ENCODE assay signal across 1 cellular context in the genomic region with DNA sequence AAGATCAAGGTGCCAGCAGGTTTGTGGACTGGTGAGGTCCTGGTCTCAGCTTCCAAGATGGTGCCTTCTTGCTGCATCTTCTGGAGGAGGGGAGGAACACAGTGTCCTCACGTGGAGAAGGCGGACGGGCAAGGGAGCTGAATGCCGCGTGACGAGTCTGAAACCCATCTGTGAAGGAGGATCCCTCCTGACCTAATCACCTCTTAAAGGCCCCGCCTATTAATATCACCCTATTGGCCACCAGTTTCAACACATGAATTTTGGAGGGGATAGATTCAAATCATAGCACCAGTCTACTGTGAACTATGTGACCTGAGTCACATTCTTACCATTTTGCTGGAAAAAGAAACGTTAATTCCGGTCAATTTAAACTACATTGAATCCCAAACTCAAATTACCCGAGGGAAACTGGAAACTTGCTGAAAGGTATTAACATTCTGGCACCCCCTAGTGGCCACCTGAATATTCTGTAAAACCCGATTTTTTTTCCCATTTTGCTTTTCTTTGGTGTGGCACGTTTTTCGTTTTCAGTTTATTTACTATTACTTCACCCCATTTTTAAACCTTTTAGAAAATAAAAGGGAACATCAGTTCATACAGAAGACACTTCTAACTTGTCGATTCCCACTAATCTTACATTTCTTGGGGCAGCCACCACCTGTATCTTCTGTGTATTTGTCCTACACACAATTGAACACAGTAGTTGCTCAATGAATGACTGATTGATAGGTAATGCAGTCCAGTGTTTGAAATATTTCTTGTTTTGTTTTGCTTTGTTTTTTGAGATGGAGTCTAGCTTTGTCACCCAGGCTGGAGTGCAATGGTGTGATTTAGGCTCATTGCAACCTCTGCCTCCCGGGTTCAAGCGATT.
TF ChIP-seq lines count a peak whose summit lies in the region.

No MANE protein-coding gene starts in this region.

TF ChIP-seq in HepG2, 621 proteins besides CTCF, POLR2A, EP300 and RAD21 (continued from another document and continues in another):
- TF ChIP-seq ZNF570 (CRISPR knock-in tag; IDR thresholded peaks at IDR 0.05; ENCODE audit: borderline replicate concordance) (no peak), ZNF674 (CRISPR knock-in tag; IDR thresholded peaks at IDR 0.05; ENCODE audit: low read depth) (no peak), HNF4G (IDR thresholded peaks at IDR 0.05; ENCODE audit: borderline replicate concordance, low read depth, low read length) (no peak), HNF4G (CRISPR knock-in tag; IDR thresholded peaks at IDR 0.05; ENCODE audit: borderline replicate concordance, low read depth) (0 out of 2 replicates have a peak, but pooled peaks have one; percentile 32), TOPORS (CRISPR knock-in tag; IDR thresholded peaks at IDR 0.05) (0 out of 2 replicates have a peak, but pooled peaks have one; percentile 37), MXD1 (CRISPR knock-in tag; IDR thresholded peaks at IDR 0.05) (no peak), GATA4 (IDR thresholded peaks at IDR 0.05; ENCODE audit: borderline replicate concordance, low read depth) (no peak), NR2F6 (IDR thresholded peaks at IDR 0.05) (peak; percentile 40; the same call in 1 of the 2 replicates), NR2F6 (CRISPR knock-in tag; IDR thresholded peaks at IDR 0.05) (no peak; the same call in 1 of the 2 replicates), KLF16 (CRISPR knock-in tag; IDR thresholded peaks at IDR 0.05) (peak in 1 of 2 experiments; percentile 37; a peak in 1 of 4 replicates), CHD2 (IDR thresholded peaks at IDR 0.05; ENCODE audit: low read depth, low read length) (no peak), ZNF329 (CRISPR knock-in tag; IDR thresholded peaks at IDR 0.05; ENCODE audit: low read depth) (no peak), SETDB1 (CRISPR knock-in tag; IDR thresholded peaks at IDR 0.05; ENCODE audit: borderline replicate concordance) (no peak), TRIM24 (CRISPR knock-in tag; IDR thresholded peaks at IDR 0.05) (no peak), SALL1 (CRISPR knock-in tag; IDR thresholded peaks at IDR 0.05) (no peak), MIER3 (CRISPR knock-in tag; IDR thresholded peaks at IDR 0.05; ENCODE audit: borderline replicate concordance) (no peak), ATRX (CRISPR knock-in tag; IDR thresholded peaks at IDR 0.05; ENCODE audit: borderline replicate concordance) (no peak), ZNF234 (CRISPR knock-in tag; conservative IDR thresholded peaks at IDR 0.05) (no peak), NR2C2 (CRISPR knock-in tag; IDR thresholded peaks at IDR 0.05; ENCODE audit: borderline replicate concordance) (no peak), AGO1 (IDR thresholded peaks at IDR 0.05; ENCODE audit: low read depth, low read length, poor library complexity, severe bottlenecking) (no peak), TAF15 (IDR thresholded peaks at IDR 0.05; ENCODE audit: low read depth, low read length, poor library complexity, severe bottlenecking) (no peak), GMEB1 (CRISPR knock-in tag; IDR thresholded peaks at IDR 0.05; ENCODE audit: borderline replicate concordance) (0 out of 2 replicates have a peak, but pooled peaks have one; percentile 43), ZNF441 (CRISPR knock-in tag; IDR thresholded peaks at IDR 0.05; ENCODE audit: borderline replicate concordance) (no peak), ZNF12 (CRISPR knock-in tag; IDR thresholded peaks at IDR 0.05) (no peak), ARID5B (CRISPR knock-in tag; IDR thresholded peaks at IDR 0.05) (0 out of 2 replicates have a peak, but pooled peaks have one; percentile 7), ZNF431 (CRISPR knock-in tag; IDR thresholded peaks at IDR 0.05; ENCODE audit: borderline replicate concordance, low read depth) (no peak), PHF5A (CRISPR knock-in tag; IDR thresholded peaks at IDR 0.05; ENCODE audit: low read depth, unreplicated experiment) (no peak), ERF (CRISPR knock-in tag; IDR thresholded peaks at IDR 0.05) (0 out of 2 replicates have a peak, but pooled peaks have one; percentile 24), ZNF710 (CRISPR knock-in tag; IDR thresholded peaks at IDR 0.05; ENCODE audit: borderline replicate concordance) (no peak), TBP (CRISPR knock-in tag; IDR thresholded peaks at IDR 0.05) (no peak)
- TF ChIP-seq, protein P1, sequence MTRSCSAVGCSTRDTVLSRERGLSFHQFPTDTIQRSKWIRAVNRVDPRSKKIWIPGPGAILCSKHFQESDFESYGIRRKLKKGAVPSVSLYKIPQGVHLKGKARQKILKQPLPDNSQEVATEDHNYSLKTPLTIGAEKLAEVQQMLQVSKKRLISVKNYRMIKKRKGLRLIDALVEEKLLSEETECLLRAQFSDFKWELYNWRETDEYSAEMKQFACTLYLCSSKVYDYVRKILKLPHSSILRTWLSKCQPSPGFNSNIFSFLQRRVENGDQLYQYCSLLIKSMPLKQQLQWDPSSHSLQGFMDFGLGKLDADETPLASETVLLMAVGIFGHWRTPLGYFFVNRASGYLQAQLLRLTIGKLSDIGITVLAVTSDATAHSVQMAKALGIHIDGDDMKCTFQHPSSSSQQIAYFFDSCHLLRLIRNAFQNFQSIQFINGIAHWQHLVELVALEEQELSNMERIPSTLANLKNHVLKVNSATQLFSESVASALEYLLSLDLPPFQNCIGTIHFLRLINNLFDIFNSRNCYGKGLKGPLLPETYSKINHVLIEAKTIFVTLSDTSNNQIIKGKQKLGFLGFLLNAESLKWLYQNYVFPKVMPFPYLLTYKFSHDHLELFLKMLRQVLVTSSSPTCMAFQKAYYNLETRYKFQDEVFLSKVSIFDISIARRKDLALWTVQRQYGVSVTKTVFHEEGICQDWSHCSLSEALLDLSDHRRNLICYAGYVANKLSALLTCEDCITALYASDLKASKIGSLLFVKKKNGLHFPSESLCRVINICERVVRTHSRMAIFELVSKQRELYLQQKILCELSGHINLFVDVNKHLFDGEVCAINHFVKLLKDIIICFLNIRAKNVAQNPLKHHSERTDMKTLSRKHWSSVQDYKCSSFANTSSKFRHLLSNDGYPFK (CRISPR knock-in tag; IDR thresholded peaks at IDR 0.05; ENCODE audit: borderline replicate concordance) = no peak
- TF ChIP-seq, protein P2, sequence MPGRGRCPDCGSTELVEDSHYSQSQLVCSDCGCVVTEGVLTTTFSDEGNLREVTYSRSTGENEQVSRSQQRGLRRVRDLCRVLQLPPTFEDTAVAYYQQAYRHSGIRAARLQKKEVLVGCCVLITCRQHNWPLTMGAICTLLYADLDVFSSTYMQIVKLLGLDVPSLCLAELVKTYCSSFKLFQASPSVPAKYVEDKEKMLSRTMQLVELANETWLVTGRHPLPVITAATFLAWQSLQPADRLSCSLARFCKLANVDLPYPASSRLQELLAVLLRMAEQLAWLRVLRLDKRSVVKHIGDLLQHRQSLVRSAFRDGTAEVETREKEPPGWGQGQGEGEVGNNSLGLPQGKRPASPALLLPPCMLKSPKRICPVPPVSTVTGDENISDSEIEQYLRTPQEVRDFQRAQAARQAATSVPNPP (CRISPR knock-in tag; IDR thresholded peaks at IDR 0.05) = no peak
- TF ChIP-seq, protein P3, sequence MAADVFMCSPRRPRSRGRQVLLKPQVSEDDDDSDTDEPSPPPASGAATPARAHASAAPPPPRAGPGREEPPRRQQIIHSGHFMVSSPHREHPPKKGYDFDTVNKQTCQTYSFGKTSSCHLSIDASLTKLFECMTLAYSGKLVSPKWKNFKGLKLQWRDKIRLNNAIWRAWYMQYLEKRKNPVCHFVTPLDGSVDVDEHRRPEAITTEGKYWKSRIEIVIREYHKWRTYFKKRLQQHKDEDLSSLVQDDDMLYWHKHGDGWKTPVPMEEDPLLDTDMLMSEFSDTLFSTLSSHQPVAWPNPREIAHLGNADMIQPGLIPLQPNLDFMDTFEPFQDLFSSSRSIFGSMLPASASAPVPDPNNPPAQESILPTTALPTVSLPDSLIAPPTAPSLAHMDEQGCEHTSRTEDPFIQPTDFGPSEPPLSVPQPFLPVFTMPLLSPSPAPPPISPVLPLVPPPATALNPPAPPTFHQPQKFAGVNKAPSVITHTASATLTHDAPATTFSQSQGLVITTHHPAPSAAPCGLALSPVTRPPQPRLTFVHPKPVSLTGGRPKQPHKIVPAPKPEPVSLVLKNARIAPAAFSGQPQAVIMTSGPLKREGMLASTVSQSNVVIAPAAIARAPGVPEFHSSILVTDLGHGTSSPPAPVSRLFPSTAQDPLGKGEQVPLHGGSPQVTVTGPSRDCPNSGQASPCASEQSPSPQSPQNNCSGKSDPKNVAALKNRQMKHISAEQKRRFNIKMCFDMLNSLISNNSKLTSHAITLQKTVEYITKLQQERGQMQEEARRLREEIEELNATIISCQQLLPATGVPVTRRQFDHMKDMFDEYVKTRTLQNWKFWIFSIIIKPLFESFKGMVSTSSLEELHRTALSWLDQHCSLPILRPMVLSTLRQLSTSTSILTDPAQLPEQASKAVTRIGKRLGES (CRISPR knock-in tag; IDR thresholded peaks at IDR 0.05; ENCODE audit: borderline replicate concordance) = no peak
- TF ChIP-seq, protein P4, sequence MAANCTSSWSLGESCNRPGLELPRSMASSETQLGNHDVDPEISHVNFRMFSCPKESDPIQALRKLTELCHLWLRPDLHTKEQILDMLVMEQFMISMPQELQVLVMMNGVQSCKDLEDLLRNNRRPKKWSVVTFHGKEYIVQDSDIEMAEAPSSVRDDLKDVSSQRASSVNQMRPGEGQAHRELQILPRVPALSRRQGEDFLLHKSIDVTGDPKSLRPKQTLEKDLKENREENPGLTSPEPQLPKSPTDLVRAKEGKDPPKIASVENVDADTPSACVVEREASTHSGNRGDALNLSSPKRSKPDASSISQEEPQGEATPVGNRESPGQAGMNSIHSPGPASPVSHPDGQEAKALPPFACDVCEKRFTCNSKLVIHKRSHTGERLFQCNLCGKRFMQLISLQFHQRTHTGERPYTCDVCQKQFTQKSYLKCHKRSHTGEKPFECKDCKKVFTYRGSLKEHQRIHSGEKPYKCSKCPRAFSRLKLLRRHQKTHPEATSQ (CRISPR knock-in tag; IDR thresholded peaks at IDR 0.05; ENCODE audit: borderline replicate concordance) = 0 out of 2 replicates have a peak, but pooled peaks have one; percentile 67
- TF ChIP-seq, protein P5, sequence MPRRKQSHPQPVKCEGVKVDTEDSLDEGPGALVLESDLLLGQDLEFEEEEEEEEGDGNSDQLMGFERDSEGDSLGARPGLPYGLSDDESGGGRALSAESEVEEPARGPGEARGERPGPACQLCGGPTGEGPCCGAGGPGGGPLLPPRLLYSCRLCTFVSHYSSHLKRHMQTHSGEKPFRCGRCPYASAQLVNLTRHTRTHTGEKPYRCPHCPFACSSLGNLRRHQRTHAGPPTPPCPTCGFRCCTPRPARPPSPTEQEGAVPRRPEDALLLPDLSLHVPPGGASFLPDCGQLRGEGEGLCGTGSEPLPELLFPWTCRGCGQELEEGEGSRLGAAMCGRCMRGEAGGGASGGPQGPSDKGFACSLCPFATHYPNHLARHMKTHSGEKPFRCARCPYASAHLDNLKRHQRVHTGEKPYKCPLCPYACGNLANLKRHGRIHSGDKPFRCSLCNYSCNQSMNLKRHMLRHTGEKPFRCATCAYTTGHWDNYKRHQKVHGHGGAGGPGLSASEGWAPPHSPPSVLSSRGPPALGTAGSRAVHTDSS (CRISPR knock-in tag; conservative IDR thresholded peaks at IDR 0.05) = no peak
